Comparison of ENCODE assay signal across 1 cellular context in genomic region chr19:1205114-1206062, GRCh38.
A peak's percentile ranks its signal among the peaks of the same experiment; 100 is the strongest.
TF ChIP-seq lines count a peak whose summit lies in the region.

A gene with protein sequence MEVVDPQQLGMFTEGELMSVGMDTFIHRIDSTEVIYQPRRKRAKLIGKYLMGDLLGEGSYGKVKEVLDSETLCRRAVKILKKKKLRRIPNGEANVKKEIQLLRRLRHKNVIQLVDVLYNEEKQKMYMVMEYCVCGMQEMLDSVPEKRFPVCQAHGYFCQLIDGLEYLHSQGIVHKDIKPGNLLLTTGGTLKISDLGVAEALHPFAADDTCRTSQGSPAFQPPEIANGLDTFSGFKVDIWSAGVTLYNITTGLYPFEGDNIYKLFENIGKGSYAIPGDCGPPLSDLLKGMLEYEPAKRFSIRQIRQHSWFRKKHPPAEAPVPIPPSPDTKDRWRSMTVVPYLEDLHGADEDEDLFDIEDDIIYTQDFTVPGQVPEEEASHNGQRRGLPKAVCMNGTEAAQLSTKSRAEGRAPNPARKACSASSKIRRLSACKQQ (plus strand): TSS chr19:1205778. CDS start chr19:1206914, 1,136 bp downstream.

TF ChIP-seq in K562, 482 proteins besides CTCF, POLR2A, EP300 and RAD21 (continued from another document and continues in another):
- TF ChIP-seq, protein P1, sequence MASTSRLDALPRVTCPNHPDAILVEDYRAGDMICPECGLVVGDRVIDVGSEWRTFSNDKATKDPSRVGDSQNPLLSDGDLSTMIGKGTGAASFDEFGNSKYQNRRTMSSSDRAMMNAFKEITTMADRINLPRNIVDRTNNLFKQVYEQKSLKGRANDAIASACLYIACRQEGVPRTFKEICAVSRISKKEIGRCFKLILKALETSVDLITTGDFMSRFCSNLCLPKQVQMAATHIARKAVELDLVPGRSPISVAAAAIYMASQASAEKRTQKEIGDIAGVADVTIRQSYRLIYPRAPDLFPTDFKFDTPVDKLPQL (IDR thresholded peaks at IDR 0.05; ENCODE audit: extremely low read depth, insufficient read length) = no peak
- TF ChIP-seq CEBPZ (IDR thresholded peaks at IDR 0.05; ENCODE audit: borderline replicate concordance, low read depth, low read length) = peak; percentile 86; the same call in 1 of the 2 replicates
- TF ChIP-seq, protein P2, sequence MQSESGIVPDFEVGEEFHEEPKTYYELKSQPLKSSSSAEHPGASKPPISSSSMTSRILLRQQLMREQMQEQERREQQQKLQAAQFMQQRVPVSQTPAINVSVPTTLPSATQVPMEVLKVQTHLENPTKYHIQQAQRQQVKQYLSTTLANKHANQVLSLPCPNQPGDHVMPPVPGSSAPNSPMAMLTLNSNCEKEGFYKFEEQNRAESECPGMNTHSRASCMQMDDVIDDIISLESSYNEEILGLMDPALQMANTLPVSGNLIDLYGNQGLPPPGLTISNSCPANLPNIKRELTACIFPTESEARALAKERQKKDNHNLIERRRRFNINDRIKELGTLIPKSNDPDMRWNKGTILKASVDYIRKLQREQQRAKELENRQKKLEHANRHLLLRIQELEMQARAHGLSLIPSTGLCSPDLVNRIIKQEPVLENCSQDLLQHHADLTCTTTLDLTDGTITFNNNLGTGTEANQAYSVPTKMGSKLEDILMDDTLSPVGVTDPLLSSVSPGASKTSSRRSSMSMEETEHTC (IDR thresholded peaks at IDR 0.05) = no peak
- no peak for TF ChIP-seq ZNF217 (CRISPR knock-in tag; IDR thresholded peaks at IDR 0.05)
- TF ChIP-seq MNT (conservative IDR thresholded peaks at IDR 0.05) = peak; percentile 68 to 87
- no peak for TF ChIP-seq IRF2 (CRISPR knock-in tag; IDR thresholded peaks at IDR 0.05)
- 0 out of 2 replicates have a peak, but pooled peaks have one; percentile 5 for TF ChIP-seq ZNF561 (CRISPR knock-in tag; conservative IDR thresholded peaks at IDR 0.05)
- TF ChIP-seq SMARCA4 (IDR thresholded peaks at IDR 0.05) = no peak
- TF ChIP-seq RNF2 (IDR thresholded peaks at IDR 0.05) = no peak
- TF ChIP-seq BDP1 (IDR thresholded peaks at IDR 0.05; ENCODE audit: insufficient read depth, insufficient read length) = no peak
- TF ChIP-seq, protein P3, sequence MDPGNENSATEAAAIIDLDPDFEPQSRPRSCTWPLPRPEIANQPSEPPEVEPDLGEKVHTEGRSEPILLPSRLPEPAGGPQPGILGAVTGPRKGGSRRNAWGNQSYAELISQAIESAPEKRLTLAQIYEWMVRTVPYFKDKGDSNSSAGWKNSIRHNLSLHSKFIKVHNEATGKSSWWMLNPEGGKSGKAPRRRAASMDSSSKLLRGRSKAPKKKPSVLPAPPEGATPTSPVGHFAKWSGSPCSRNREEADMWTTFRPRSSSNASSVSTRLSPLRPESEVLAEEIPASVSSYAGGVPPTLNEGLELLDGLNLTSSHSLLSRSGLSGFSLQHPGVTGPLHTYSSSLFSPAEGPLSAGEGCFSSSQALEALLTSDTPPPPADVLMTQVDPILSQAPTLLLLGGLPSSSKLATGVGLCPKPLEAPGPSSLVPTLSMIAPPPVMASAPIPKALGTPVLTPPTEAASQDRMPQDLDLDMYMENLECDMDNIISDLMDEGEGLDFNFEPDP (CRISPR knock-in tag; IDR thresholded peaks at IDR 0.05) = no peak
- TF ChIP-seq SP2 (IDR thresholded peaks at IDR 0.05; ENCODE audit: extremely low read depth, low read depth, low read length, poor library complexity, severe bottlenecking) = peak; percentile 93
- no peak for TF ChIP-seq TAL1 (IDR thresholded peaks at IDR 0.05)
- TF ChIP-seq ILF3 (IDR thresholded peaks at IDR 0.05; ENCODE audit: borderline replicate concordance) = no peak
- TF ChIP-seq ZNF551 (CRISPR knock-in tag; IDR thresholded peaks at IDR 0.05) = no peak
- no peak for TF ChIP-seq ZNF518B (CRISPR knock-in tag; IDR thresholded peaks at IDR 0.05)
- TF ChIP-seq TCFL5 (CRISPR knock-in tag; conservative IDR thresholded peaks at IDR 0.05) = no peak
- TF ChIP-seq HOXB6 (CRISPR knock-in tag; IDR thresholded peaks at IDR 0.05; ENCODE audit: borderline replicate concordance) = no peak
- TF ChIP-seq NEUROD1 (IDR thresholded peaks at IDR 0.05; ENCODE audit: borderline replicate concordance, low read depth, low read length, partially characterized antibody) = peak; percentile 91
- TF ChIP-seq RFX5 (IDR thresholded peaks at IDR 0.05; ENCODE audit: low read depth, low read length) = no peak
- TF ChIP-seq ZFP30 (CRISPR knock-in tag; IDR thresholded peaks at IDR 0.05; ENCODE audit: borderline replicate concordance) = no peak; the same call in 1 of the 2 replicates
- TF ChIP-seq ILK (tag; IDR thresholded peaks at IDR 0.05; ENCODE audit: borderline replicate concordance, low read depth) = no peak
- no peak for TF ChIP-seq STAT5B (CRISPR knock-in tag; IDR thresholded peaks at IDR 0.05)
- TF ChIP-seq CGGBP1 (CRISPR knock-in tag; IDR thresholded peaks at IDR 0.05) = no peak
- TF ChIP-seq RBFOX2 (IDR thresholded peaks at IDR 0.05; ENCODE audit: low read depth, low read length) = peak; percentile 88
- TF ChIP-seq MTF1 (CRISPR knock-in tag; IDR thresholded peaks at IDR 0.05; ENCODE audit: borderline replicate concordance) = no peak
- TF ChIP-seq, protein P4, sequence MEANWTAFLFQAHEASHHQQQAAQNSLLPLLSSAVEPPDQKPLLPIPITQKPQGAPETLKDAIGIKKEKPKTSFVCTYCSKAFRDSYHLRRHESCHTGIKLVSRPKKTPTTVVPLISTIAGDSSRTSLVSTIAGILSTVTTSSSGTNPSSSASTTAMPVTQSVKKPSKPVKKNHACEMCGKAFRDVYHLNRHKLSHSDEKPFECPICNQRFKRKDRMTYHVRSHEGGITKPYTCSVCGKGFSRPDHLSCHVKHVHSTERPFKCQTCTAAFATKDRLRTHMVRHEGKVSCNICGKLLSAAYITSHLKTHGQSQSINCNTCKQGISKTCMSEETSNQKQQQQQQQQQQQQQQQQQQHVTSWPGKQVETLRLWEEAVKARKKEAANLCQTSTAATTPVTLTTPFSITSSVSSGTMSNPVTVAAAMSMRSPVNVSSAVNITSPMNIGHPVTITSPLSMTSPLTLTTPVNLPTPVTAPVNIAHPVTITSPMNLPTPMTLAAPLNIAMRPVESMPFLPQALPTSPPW (CRISPR knock-in tag; IDR thresholded peaks at IDR 0.05) = peak; percentile 96
- TF ChIP-seq ZBTB8A (IDR thresholded peaks at IDR 0.05; ENCODE audit: partially characterized antibody) = no peak
- TF ChIP-seq ZKSCAN8 (CRISPR knock-in tag; IDR thresholded peaks at IDR 0.05) = no peak
- TF ChIP-seq PTRF (tag; IDR thresholded peaks at IDR 0.05) = no peak; the same call in 1 of the 2 replicates
- TF ChIP-seq TEAD1 (CRISPR knock-in tag; IDR thresholded peaks at IDR 0.05) = peak in 1 of 2 experiments; percentile 68; a peak in 1 of 4 replicates
- TF ChIP-seq ARID3B (CRISPR knock-in tag; IDR thresholded peaks at IDR 0.05; ENCODE audit: borderline replicate concordance) = no peak
- TF ChIP-seq TAF1 (IDR thresholded peaks at IDR 0.05; ENCODE audit: control insufficient read depth, extremely low read depth, insufficient read depth, low read length, severe bottlenecking) = peak; percentile 95
- no peak for TF ChIP-seq PHTF2 (CRISPR knock-in tag; IDR thresholded peaks at IDR 0.05)
- no peak for TF ChIP-seq MCM3 (IDR thresholded peaks at IDR 0.05)
- no peak for TF ChIP-seq HMG20B (CRISPR knock-in tag; IDR thresholded peaks at IDR 0.05)
- TF ChIP-seq, protein P5, sequence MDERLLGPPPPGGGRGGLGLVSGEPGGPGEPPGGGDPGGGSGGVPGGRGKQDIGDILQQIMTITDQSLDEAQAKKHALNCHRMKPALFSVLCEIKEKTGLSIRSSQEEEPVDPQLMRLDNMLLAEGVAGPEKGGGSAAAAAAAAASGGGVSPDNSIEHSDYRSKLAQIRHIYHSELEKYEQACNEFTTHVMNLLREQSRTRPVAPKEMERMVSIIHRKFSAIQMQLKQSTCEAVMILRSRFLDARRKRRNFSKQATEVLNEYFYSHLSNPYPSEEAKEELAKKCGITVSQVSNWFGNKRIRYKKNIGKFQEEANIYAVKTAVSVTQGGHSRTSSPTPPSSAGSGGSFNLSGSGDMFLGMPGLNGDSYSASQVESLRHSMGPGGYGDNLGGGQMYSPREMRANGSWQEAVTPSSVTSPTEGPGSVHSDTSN (CRISPR knock-in tag; IDR thresholded peaks at IDR 0.05; ENCODE audit: low read depth) = peak; percentile 88
- TF ChIP-seq, protein P5 (tag; conservative IDR thresholded peaks at IDR 0.05; ENCODE audit: low read depth) = peak; percentile 95
- TF ChIP-seq JUNB (CRISPR knock-in tag; conservative IDR thresholded peaks at IDR 0.05) = no peak
- no peak for TF ChIP-seq NUFIP1 (IDR thresholded peaks at IDR 0.05; ENCODE audit: partially characterized antibody)
